ENCODE assay signal across 15 cellular contexts in genomic region chr16:12545292-12545610, GRCh38.
DNase-seq lines count a peak whose midpoint lies in the region; ATAC-seq and TF ChIP-seq lines count a peak whose summit lies in the region.
"Had no signal": no experiment of that assay in that cellular context is flagged by ENCODE, and none has a peak within 500 bp of the region (broad histone marks: within the 10 kb centered on the region; RNA-seq: fewer than 3 reads in every experiment).

No MANE protein-coding gene starts in this region.

- DNase-seq in Ammon's horn (ENCODE audit: low spot score) = peak; percentile 74
- DNase-seq in GM12865 (ENCODE audit: low read depth) = no peak
- no peak for DNase-seq in naive B cell
- DNase-seq in glutamatergic neuron = no peak
- no peak for DNase-seq in activated T-cell treated with anti-CD3 and anti-CD28 coated beads, Interleukin-2, amount 50 U/mL, for 1 hour
- DNase-seq in activated T-cell treated with anti-CD3 and anti-CD28 coated beads, Interleukin-2, amount 50 U/mL, for 4 hours = no peak
- DNase-seq: CD4-positive, alpha-beta memory T cell; DND-41; GF-D8; MM.1S; NCI-H1105; NCI-H187; NCI-H446 had no signal

- H3K4me3 ChIP-seq in GM12865 (ENCODE audit: low read depth, low read length) = peak overlapping the region; percentile 57

- peaks cover 12% of the 10 kb centered on the region for H3K4me1 Mint-ChIP-seq in activated T-helper 17 cell treated with anti-CD3 and anti-CD28 coated beads, Interleukin-2, amount 50 U/mL, for 72 hours
- H3K4me1 Mint-ChIP-seq in naive B cell (peaks cover 69 to 98% (median 91%) of the 10 kb centered on the region in 3 donors), glutamatergic neuron (ENCODE audit: low read depth, unreplicated experiment) (peaks cover 18% of the 10 kb centered on the region)
- H3K4me1 Mint-ChIP-seq in activated T-cell treated with anti-CD3 and anti-CD28 coated beads, Interleukin-2, amount 50 U/mL, for 4 hours (ENCODE audit: low read depth) = peaks cover 36% of the 10 kb centered on the region

- peak overlapping the region; percentile 69 for H3K4me3 Mint-ChIP-seq in activated T-helper 17 cell treated with anti-CD3 and anti-CD28 coated beads, Interleukin-2, amount 50 U/mL, for 72 hours
- H3K4me3 Mint-ChIP-seq in naive B cell (peak overlapping the region in 7 of 8 donors; percentile 42 to 88 (median 73)), glutamatergic neuron (ENCODE audit: unreplicated experiment) (no peak overlapping the region)
- H3K4me3 Mint-ChIP-seq in activated T-cell treated with anti-CD3 and anti-CD28 coated beads, Interleukin-2, amount 50 U/mL, for 4 hours = no peak overlapping the region
- H3K4me3 Mint-ChIP-seq: CD4-positive, alpha-beta memory T cell had no signal

- no peak for ATAC-seq in activated T-helper 17 cell treated with anti-CD3 and anti-CD28 coated beads, Interleukin-2, amount 50 U/mL, for 72 hours (replicated peaks)
- no peak for ATAC-seq in naive B cell (ENCODE audit: low read depth in 2 of 2)
- no peak for ATAC-seq in HG02852 (IDR thresholded peaks at IDR 0.05; ENCODE audit: unreplicated experiment)
- ATAC-seq in activated T-cell treated with anti-CD3 and anti-CD28 coated beads, Interleukin-2, amount 50 U/mL, for 4 hours = no peak

- peaks cover 22% of the 10 kb centered on the region for H3K36me3 Mint-ChIP-seq in activated T-helper 17 cell treated with anti-CD3 and anti-CD28 coated beads, Interleukin-2, amount 50 U/mL, for 72 hours (ENCODE audit: low read depth)
- H3K36me3 Mint-ChIP-seq in naive B cell (no peaks in the 10 kb centered on the region), glutamatergic neuron (ENCODE audit: unreplicated experiment) (no peaks in the 10 kb centered on the region)
- peaks cover 2% of the 10 kb centered on the region for H3K36me3 Mint-ChIP-seq in activated T-cell treated with anti-CD3 and anti-CD28 coated beads, Interleukin-2, amount 50 U/mL, for 4 hours (ENCODE audit: insufficient read depth)

- no peak for TF ChIP-seq CTCF in GM12865 (IDR thresholded peaks at IDR 0.05; ENCODE audit: insufficient read depth, low read depth, low read length, missing control alignments)
- TF ChIP-seq CTCF in glutamatergic neuron (IDR thresholded peaks at IDR 0.05; ENCODE audit: partially characterized antibody, unreplicated experiment) = no peak

- peak overlapping the region; percentile 63 for H3K27ac Mint-ChIP-seq in activated T-helper 17 cell treated with anti-CD3 and anti-CD28 coated beads, Interleukin-2, amount 50 U/mL, for 72 hours
- peak overlapping the region; percentile 74 to 96 (median 89) for H3K27ac Mint-ChIP-seq in naive B cell
- no peak overlapping the region for H3K27ac Mint-ChIP-seq in glutamatergic neuron (ENCODE audit: unreplicated experiment)
- H3K27ac Mint-ChIP-seq: CD4-positive, alpha-beta memory T cell had no signal

- no peaks in the 10 kb centered on the region for H3K27me3 Mint-ChIP-seq in activated T-helper 17 cell treated with anti-CD3 and anti-CD28 coated beads, Interleukin-2, amount 50 U/mL, for 72 hours
- H3K27me3 Mint-ChIP-seq in naive B cell = no peaks in the 10 kb centered on the region
- peaks cover 11% of the 10 kb centered on the region for H3K27me3 Mint-ChIP-seq in glutamatergic neuron (ENCODE audit: unreplicated experiment)
- H3K27me3 Mint-ChIP-seq in activated T-cell treated with anti-CD3 and anti-CD28 coated beads, Interleukin-2, amount 50 U/mL, for 4 hours (ENCODE audit: low read depth) = no peaks in the 10 kb centered on the region
- H3K27me3 Mint-ChIP-seq: CD4-positive, alpha-beta memory T cell had no signal

- no peaks in the 10 kb centered on the region for H3K9me3 Mint-ChIP-seq in activated T-helper 17 cell treated with anti-CD3 and anti-CD28 coated beads, Interleukin-2, amount 50 U/mL, for 72 hours
- H3K9me3 Mint-ChIP-seq in naive B cell = no peaks in the 10 kb centered on the region
- H3K9me3 Mint-ChIP-seq in glutamatergic neuron (ENCODE audit: unreplicated experiment) = peaks cover 5% of the 10 kb centered on the region
- H3K9me3 Mint-ChIP-seq in activated T-cell treated with anti-CD3 and anti-CD28 coated beads, Interleukin-2, amount 50 U/mL, for 4 hours = no peaks in the 10 kb centered on the region

Comparison
In these comparisons a context has a peak if more than half of its experiments do, and no peak if none do; other contexts are left out.
1. H3K4me3 Mint-ChIP-seq: peak in activated T-helper 17 cell treated with anti-CD3 and anti-CD28 coated beads, Interleukin-2, amount 50 U/mL, for 72 hours (single experiment) and naive B cell (7 of 8); none in glutamatergic neuron (single experiment) and activated T-cell treated with anti-CD3 and anti-CD28 coated beads, Interleukin-2, amount 50 U/mL, for 4 hours (single experiment).